Comparison of ENCODE assay signal across 19 cellular contexts in the genomic region with DNA sequence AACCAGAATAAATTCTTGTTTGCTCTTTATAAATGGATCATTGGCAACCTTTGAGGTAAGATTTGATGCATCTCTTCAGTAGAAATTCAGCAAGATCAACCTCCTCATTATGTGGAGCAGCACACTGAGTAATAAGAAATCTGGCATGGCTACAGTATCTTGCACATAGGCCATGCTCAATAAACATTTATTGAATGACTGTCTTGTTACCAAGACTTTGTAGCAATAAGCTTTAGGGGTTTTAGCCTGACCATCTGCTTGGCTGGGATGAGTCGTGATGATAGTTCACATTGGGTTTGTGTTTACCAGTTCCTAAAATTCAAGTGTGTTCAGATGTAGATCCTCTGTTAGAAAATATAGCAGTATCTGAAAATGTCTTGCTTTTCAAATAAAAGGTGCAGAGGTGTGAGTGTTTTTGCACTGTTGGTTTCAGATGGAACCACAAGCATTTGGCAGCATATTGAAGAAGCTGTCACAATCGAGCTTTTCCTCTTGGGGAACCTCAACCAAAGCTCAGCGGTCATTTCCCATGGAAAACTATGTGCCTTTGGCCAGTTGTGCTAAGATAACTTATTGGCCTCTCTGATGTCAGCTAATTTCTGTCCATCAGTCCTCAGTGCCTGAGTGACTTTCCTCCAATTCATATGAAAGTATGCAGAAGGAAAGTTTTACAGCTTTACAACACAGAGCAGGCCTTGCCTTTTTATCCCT.
A peak's percentile ranks its signal among the peaks of the same experiment; 100 is the strongest.
DNase-seq lines count a peak whose midpoint lies in the region; ATAC-seq and TF ChIP-seq lines count a peak whose summit lies in the region.
"Had no signal": no experiment of that assay in that cellular context is flagged by ENCODE, and none has a peak within 500 bp of the region (broad histone marks: within the 10 kb centered on the region; RNA-seq: fewer than 3 reads in every experiment).

No MANE protein-coding gene starts in this region.

- CTCF ChIA-PET in PC-3 (lab: Charles Lee) = no interaction called here

- ATAC-seq in PC-3 = no peak
- ATAC-seq in sciatic nerve = peak; percentile 44
- ATAC-seq in HG02678 (IDR thresholded peaks at IDR 0.05; ENCODE audit: unreplicated experiment) = no peak
- ATAC-seq in GM21825 (IDR thresholded peaks at IDR 0.05; ENCODE audit: unreplicated experiment) = no peak
- ATAC-seq: left colon had no signal

- H3K4me3 ChIP-seq in PC-3 (ENCODE audit: low read length) (no peak overlapping the region), vagina (no peak overlapping the region)
- H3K4me3 ChIP-seq: smooth muscle cell, tibial nerve had no signal

- no peak overlapping the region for H3K9ac ChIP-seq in PC-3 (ENCODE audit: low read length)
- H3K9ac ChIP-seq: parathyroid adenoma had no signal

- TF ChIP-seq CTCF in PC-3 (conservative IDR thresholded peaks at IDR 0.05; ENCODE audit: low read depth, low read length) (no peak), vagina (IDR thresholded peaks at IDR 0.05) (no peak)

- no peaks in the 10 kb centered on the region for H3K9me2 ChIP-seq in PC-3 (replicated peaks; ENCODE audit: low read length)

- H3K36me3 ChIP-seq in PC-3 (ENCODE audit: low read depth, low read length) = no peaks in the 10 kb centered on the region
- H3K36me3 ChIP-seq in vagina = no peaks in the 10 kb centered on the region
- H3K36me3 ChIP-seq: tibial nerve had no signal

- intact Hi-C loops in PC-3 (cut with micrococcal nuclease) = no loop called here
- intact Hi-C loops in sciatic nerve (cut with DNase I) = no loop called here
- intact Hi-C loops in vagina (cut with DNase I) = no loop called here

- no TSS peak for BruUV-seq in PC-3 (replicated peaks; lab: Mats Ljungman, UMichigan)

- H4K20me1 ChIP-seq in PC-3 (ENCODE audit: low read length) = no peaks in the 10 kb centered on the region

- TF ChIP-seq POLR2A in vagina (IDR thresholded peaks at IDR 0.05) = no peak

- no peak overlapping the region for H3K4me2 ChIP-seq in PC-3 (ENCODE audit: low read length)
- H3K4me2 ChIP-seq: smooth muscle cell had no signal

- H3K9me3 ChIP-seq in PC-3 (ENCODE audit: low read length) (no peaks in the 10 kb centered on the region), vagina (no peaks in the 10 kb centered on the region)
- H3K9me3 ChIP-seq: tibial nerve had no signal

- no peaks in the 10 kb centered on the region for H3K79me2 ChIP-seq in PC-3 (ENCODE audit: low read length)
- H3K79me2 ChIP-seq: parathyroid adenoma had no signal

- H3K27ac ChIP-seq in PC-3 (ENCODE audit: low read length) = no peak overlapping the region
- H3K27ac ChIP-seq in vagina = no peak overlapping the region
- H3K27ac ChIP-seq: 22Rv1, parathyroid adenoma, tibial nerve had no signal

- POLR2A ChIA-PET in PC-3 (lab: Charles Lee; ENCODE audit: unreplicated experiment) = no interaction called here

- DNase-seq in NCI-H82 (lab: John Stamatoyannopoulos, UW) (peak; percentile 25), NCI-H82 treated with DMSO at 0.1 percent for 48 hours (lab: John Stamatoyannopoulos, UW; ENCODE audit: unreplicated experiment) (no peak), PC-3 (peak; percentile 3), fibroblast of peridontal ligament (ENCODE audit: extremely low read depth) (peak; percentile 50), sciatic nerve (ENCODE audit: low spot score) (no peak), vagina (ENCODE audit: extremely low spot score in 2 of 2) (no peak)
- DNase-seq: activated B cell treated with CpG ODN at 0.5 μM for 24 hours; activated CD8-positive, alpha-beta memory T cell treated with anti-CD3 and anti-CD28 coated beads for 24 hours; amniotic stem cell; CD4-positive, CD25-positive, alpha-beta regulatory T cell; left colon; NCI-H1105; NCI-H748 treated with DMSO at 0.1 percent for 48 hours had no signal

- no peaks in the 10 kb centered on the region for H3F3A ChIP-seq in PC-3 (ENCODE audit: low read length, unreplicated experiment)

- H2AFZ ChIP-seq in PC-3 (ENCODE audit: low read length) = no peak overlapping the region
- H2AFZ ChIP-seq: parathyroid adenoma had no signal

- H3K27me3 ChIP-seq in PC-3 (ENCODE audit: low read length) (no peaks in the 10 kb centered on the region), vagina (no peaks in the 10 kb centered on the region)
- H3K27me3 ChIP-seq: tibial nerve had no signal

- no peaks in the 10 kb centered on the region for H3K4me1 ChIP-seq in PC-3 (ENCODE audit: insufficient read depth, low read length)
- no peaks in the 10 kb centered on the region for H3K4me1 ChIP-seq in vagina
- H3K4me1 ChIP-seq: parathyroid adenoma had no signal

Comparison
In these comparisons a context has a peak if more than half of its experiments do, and no peak if none do; other contexts are left out.
1. DNase-seq: peak in NCI-H82 (single experiment), PC-3 (single experiment) and fibroblast of peridontal ligament (single experiment); none in NCI-H82 treated with DMSO at 0.1 percent for 48 hours (single experiment), sciatic nerve (single experiment) and vagina (0 of 2).